8 cellular contexts compared by ENCODE assay signal in genomic region chr11:117819096-117820040, GRCh38. TPM values are rescaled to one million over a fixed set of nuclear protein-coding genes. Genes with fewer than 3 reads are reported as not detected.
DNase-seq lines count a peak whose midpoint lies in the region; ATAC-seq and TF ChIP-seq lines count a peak whose summit lies in the region.

No MANE protein-coding gene starts in this region.

- no peaks in the 10 kb centered on the region for H3K9me3 ChIP-seq in OCI-LY7 (ENCODE audit: low read length)
- no peaks in the 10 kb centered on the region for H3K9me3 ChIP-seq in colonic mucosa
- H3K9me3 ChIP-seq in CD8-positive, alpha-beta T cell (ENCODE audit: low read length), result no peaks in the 10 kb centered on the region
- no peaks in the 10 kb centered on the region for H3K9me3 ChIP-seq in CD4-positive, alpha-beta T cell (ENCODE audit: control insufficient read depth, low read length)

- H4K20me1 ChIP-seq in OCI-LY7 (ENCODE audit: insufficient read depth, low read length), result no peaks in the 10 kb centered on the region; the same call in 1 of the 2 replicates

- no peak overlapping the region for H3K27ac Mint-ChIP-seq in CD8-positive, alpha-beta T cell
- no peak overlapping the region for H3K27ac Mint-ChIP-seq in CD4-positive, alpha-beta T cell

- H3K4me3 ChIP-seq in OCI-LY7 (ENCODE audit: low read depth, low read length, poor library complexity, severe bottlenecking) (no peak overlapping the region), colonic mucosa (no peak overlapping the region), mesendoderm (ENCODE audit: low read length) (no peak overlapping the region)
- H3K4me3 ChIP-seq in CD8-positive, alpha-beta T cell (ENCODE audit: low read depth, low read length), result no peak overlapping the region

- H3K36me3 ChIP-seq in OCI-LY7 (ENCODE audit: insufficient read depth, low read length), result no peaks in the 10 kb centered on the region
- no peaks in the 10 kb centered on the region for H3K36me3 ChIP-seq in colonic mucosa
- H3K36me3 ChIP-seq in mesendoderm (ENCODE audit: control insufficient read depth, insufficient read depth, low read length), result no peaks in the 10 kb centered on the region
- no peaks in the 10 kb centered on the region for H3K36me3 ChIP-seq in CD8-positive, alpha-beta T cell (ENCODE audit: insufficient read depth, low read length)

- H2BK15ac ChIP-seq in mesendoderm (replicated peaks; ENCODE audit: low read depth), result no peak overlapping the region

- H3K27me3 Mint-ChIP-seq in CD8-positive, alpha-beta T cell (ENCODE audit: low read depth), result no peaks in the 10 kb centered on the region
- no peaks in the 10 kb centered on the region for H3K27me3 Mint-ChIP-seq in CD4-positive, alpha-beta T cell

- H3K4me1 Mint-ChIP-seq in CD8-positive, alpha-beta T cell (ENCODE audit: low read depth), result peaks cover 66% of the 10 kb centered on the region
- H3K4me1 Mint-ChIP-seq in CD4-positive, alpha-beta T cell (ENCODE audit: low read depth), result peaks cover 56% of the 10 kb centered on the region

- WGBS in mesendoderm (ENCODE audit: extremely low coverage, insufficient coverage, low lambda C conversion rate), result no CpG with 5 or more reads among the region's 10 CpGs

- no TSS peak for BruUV-seq in OCI-LY7 (replicated peaks; lab: Mats Ljungman, UMichigan)

- no peak overlapping the region for H2BK5ac ChIP-seq in mesendoderm (ENCODE audit: low read length)

- H3K79me1 ChIP-seq in mesendoderm (ENCODE audit: low read length), result no peaks in the 10 kb centered on the region

- H3K79me2 ChIP-seq in OCI-LY7 (ENCODE audit: insufficient read depth, low read depth, low read length) (no peaks in the 10 kb centered on the region), mesendoderm (ENCODE audit: control insufficient read depth, insufficient read depth, low read length) (no peaks in the 10 kb centered on the region)

- H3K27ac ChIP-seq in OCI-LY7 (ENCODE audit: low read depth, low read length, poor library complexity, severe bottlenecking), result no peak overlapping the region
- H3K27ac ChIP-seq in colonic mucosa, result no peak overlapping the region
- no peak overlapping the region for H3K27ac ChIP-seq in mesendoderm (ENCODE audit: low read depth, low read length)
- no peak overlapping the region for H3K27ac ChIP-seq in CD8-positive, alpha-beta T cell (ENCODE audit: low read depth, low read length)
- H3K27ac ChIP-seq in CD4-positive, alpha-beta T cell (ENCODE audit: low read depth, low read length), result no peak overlapping the region

- H2BK120ac ChIP-seq in mesendoderm (ENCODE audit: low read depth, low read length), result no peak overlapping the region

- H2AFZ ChIP-seq in OCI-LY7 (ENCODE audit: low read length), result no peak overlapping the region

- intact Hi-C loops in OCI-LY7 (cut with micrococcal nuclease; ENCODE audit: unreplicated experiment) (loop anchor here (1.0 to 10.0 kb wide), 3 partner anchors 125 to 355 kb away; partner anchors contain the start of gene SCN2B), colonic mucosa (cut with DNase I) (loop anchor here (5.0 kb wide), 2 partner anchors 128 to 233 kb away; no protein-coding TSS in a partner anchor)
- intact Hi-C loops in CD8-positive, alpha-beta T cell (cut with DNase I, micrococcal nuclease), result loop anchor here in 1 of 2 experiments (5.0 kb wide), 1 partner anchor 392 kb away; no protein-coding TSS in a partner anchor
- intact Hi-C loops in CD4-positive, alpha-beta T cell (cut with DNase I, micrococcal nuclease), result loop anchor here in 1 of 2 experiments (5.0 to 10.0 kb wide), 3 partner anchors 133 to 395 kb away; partner anchors contain the start of gene IL10RA

- no peaks in the 10 kb centered on the region for H3K9me3 Mint-ChIP-seq in CD8-positive, alpha-beta T cell
- no peaks in the 10 kb centered on the region for H3K9me3 Mint-ChIP-seq in CD4-positive, alpha-beta T cell

- TF ChIP-seq CTCF in OCI-LY7 (conservative IDR thresholded peaks at IDR 0.05; ENCODE audit: low read length) (peak; percentile 70), colonic mucosa (IDR thresholded peaks at IDR 0.05) (peak; percentile 49)
- TF ChIP-seq CTCF in CD8-positive, alpha-beta T cell (IDR thresholded peaks at IDR 0.05), result no peak
- no peak for TF ChIP-seq CTCF in CD4-positive, alpha-beta T cell (IDR thresholded peaks at IDR 0.05)

- peaks cover 3% of the 10 kb centered on the region for H3K36me3 Mint-ChIP-seq in CD8-positive, alpha-beta T cell
- no peaks in the 10 kb centered on the region for H3K36me3 Mint-ChIP-seq in CD4-positive, alpha-beta T cell (ENCODE audit: low read depth)

- POLR2A ChIA-PET in OCI-LY7 (lab: Charles Lee), result no interaction called here
- POLR2A ChIA-PET in CD8-positive, alpha-beta T cell (lab: Charles Lee), result interaction anchor here (1.2 to 2.7 kb wide), 2 partner anchors 11 to 12 kb away, joined by 3 to 20 read pairs; no protein-coding TSS in a partner anchor
- POLR2A ChIA-PET in CD4-positive, alpha-beta T cell (lab: Charles Lee), result interaction anchor here (2.3 kb wide), 1 partner anchor 11 kb away, joined by 15 read pairs; no protein-coding TSS in a partner anchor

- DNase-seq in DMS153 treated with DMSO at 0.1 percent for 48 hours (lab: John Stamatoyannopoulos, UW; ENCODE audit: unreplicated experiment) (peak; percentile 75), HT1080 (ENCODE audit: low read depth) (peak; percentile 79), OCI-LY7 (ENCODE audit: low spot score) (peak; percentile 35), colonic mucosa (peak; percentile 84), mesendoderm (peak; percentile 94)
- no peak for DNase-seq in CD8-positive, alpha-beta T cell
- no peak for DNase-seq in CD4-positive, alpha-beta T cell

- no peak overlapping the region for H3K9ac ChIP-seq in colonic mucosa (ENCODE audit: low read depth in 2 of 2, low read length in 2 of 2)
- H3K9ac ChIP-seq in mesendoderm (ENCODE audit: low read length), result no peak overlapping the region

- no peak overlapping the region for H3K4me3 Mint-ChIP-seq in CD8-positive, alpha-beta T cell
- no peak overlapping the region for H3K4me3 Mint-ChIP-seq in CD4-positive, alpha-beta T cell

- H3K56ac ChIP-seq in mesendoderm (ENCODE audit: low read length), result peak overlapping the region; percentile 12

- CTCF ChIA-PET in OCI-LY7 (lab: Charles Lee; ENCODE audit: unreplicated experiment), result interaction anchor here (1.1 to 2.4 kb wide), 2 partner anchors 12 to 133 kb away, joined by 5 to 11 read pairs; no protein-coding TSS in a partner anchor
- CTCF ChIA-PET in CD8-positive, alpha-beta T cell (lab: Charles Lee), result interaction anchor here (0.8 to 12.9 kb wide), 13 partner anchors 8 to 393 kb away, joined by 3 to 431 read pairs (median 14); partner anchors contain the start of genes DSCAML1 and TMPRSS13
- CTCF ChIA-PET in CD4-positive, alpha-beta T cell (lab: Charles Lee), result interaction anchor here (0.7 to 4.4 kb wide), 3 partner anchors 13 to 393 kb away, joined by 3 to 98 read pairs (median 3); no protein-coding TSS in a partner anchor

- no peak overlapping the region for H3K4ac ChIP-seq in mesendoderm (ENCODE audit: low read depth, low read length)

- no peak overlapping the region for H2AK5ac ChIP-seq in mesendoderm (ENCODE audit: low read length)

- H3K23ac ChIP-seq in mesendoderm (ENCODE audit: low read length), result no peak overlapping the region

- H3K27me3 ChIP-seq in colonic mucosa (no peaks in the 10 kb centered on the region), mesendoderm (ENCODE audit: insufficient read depth, low read length, poor library complexity) (no peaks in the 10 kb centered on the region)
- no peaks in the 10 kb centered on the region for H3K27me3 ChIP-seq in CD8-positive, alpha-beta T cell (ENCODE audit: insufficient read depth, low read length)
- no peaks in the 10 kb centered on the region for H3K27me3 ChIP-seq in CD4-positive, alpha-beta T cell (ENCODE audit: control insufficient read depth, insufficient read depth, low read length)

- H3K18ac ChIP-seq in mesendoderm (ENCODE audit: low read length), result no peak overlapping the region

- H3K9me2 ChIP-seq in OCI-LY7 (ENCODE audit: insufficient read depth, low read length), result no peaks in the 10 kb centered on the region

- no peak for ATAC-seq in CD8-positive, alpha-beta T cell
- ATAC-seq in GM19395 (IDR thresholded peaks at IDR 0.05; ENCODE audit: unreplicated experiment), result no peak
- no peak for ATAC-seq in CD4-positive, alpha-beta T cell (ENCODE audit: poor library complexity)

- H3K4me1 ChIP-seq in OCI-LY7 (ENCODE audit: insufficient read depth, low read length, poor library complexity, severe bottlenecking), result peaks cover 15% of the 10 kb centered on the region
- H3K4me1 ChIP-seq in colonic mucosa, result peaks cover 17% of the 10 kb centered on the region
- peaks cover 29% of the 10 kb centered on the region for H3K4me1 ChIP-seq in mesendoderm (ENCODE audit: control insufficient read depth, low read depth, low read length)
- H3K4me1 ChIP-seq in CD8-positive, alpha-beta T cell (ENCODE audit: insufficient read depth, low read length), result peaks cover 75% of the 10 kb centered on the region

- H3K4me2 ChIP-seq in OCI-LY7 (ENCODE audit: low read length) (no peak overlapping the region), mesendoderm (ENCODE audit: low read length) (no peak overlapping the region)

- H4K5ac ChIP-seq in mesendoderm (ENCODE audit: low read length), result no peak overlapping the region

- no peak overlapping the region for H4K8ac ChIP-seq in mesendoderm (ENCODE audit: low read depth, low read length)

RNA-seq across cellular contexts. Expression of gene FXYD2, which starts 5.2 kb away (rescaled TPM):
- not detected in 2 replicates for total RNA-seq in HT1080 (2014; rRNA removed; shearing (Covaris generic))
- not detected in 2 replicates for polyA plus RNA-seq in HT1080 (2015; cell fraction: cytosol; rRNA removed)
- polyA plus RNA-seq in HT1080 (2015; cell fraction: nucleus; rRNA removed), result not detected in 2 replicates
- not detected in 2 replicates for total RNA-seq in OCI-LY7 (2014; rRNA removed; shearing (Covaris generic))
- not detected in 2 replicates for total RNA-seq in OCI-LY7 (2022)
- 1 to 10 TPM in 1 of 2 donors, under 1 TPM in 1; 0.98 to 1.5 TPM for total RNA-seq in colonic mucosa
- polyA plus RNA-seq in mesendoderm (2013, experiment 1 of 2), result 0.95 TPM
- 1.1 TPM for polyA plus RNA-seq in mesendoderm (2013, experiment 2 of 2)
- total RNA-seq in CD8-positive, alpha-beta T cell, result 1 to 10 TPM; 9.1 to 9.6 TPM
- total RNA-seq in CD4-positive, alpha-beta T cell, result 1 to 10 TPM; 1.7 to 2.1 TPM

RNA-seq across cellular contexts. Expression of gene DSCAML1, which starts 22.4 kb away (rescaled TPM):
- total RNA-seq in HT1080 (2014; rRNA removed; shearing (Covaris generic)), result not detected in 2 replicates
- polyA plus RNA-seq in HT1080 (2015; cell fraction: cytosol; rRNA removed), result not detected in 2 replicates
- polyA plus RNA-seq in HT1080 (2015; cell fraction: nucleus; rRNA removed), result not detected in 2 replicates
- total RNA-seq in OCI-LY7 (2014; rRNA removed; shearing (Covaris generic)), result not detected in 2 replicates
- total RNA-seq in OCI-LY7 (2022) (not detected in 2 replicates), colonic mucosa (1 to 10 TPM; 1.2 to 4.3 TPM)
- 0.06 TPM for polyA plus RNA-seq in mesendoderm (2013, experiment 1 of 2)
- polyA plus RNA-seq in mesendoderm (2013, experiment 2 of 2), result 0.11 TPM
- 1 to 10 TPM; 1.3 to 1.8 TPM for total RNA-seq in CD8-positive, alpha-beta T cell
- total RNA-seq in CD4-positive, alpha-beta T cell, result under 1 TPM; 0.22 to 0.61 TPM

RNA-seq across cellular contexts. Expression of gene FXYD6, which starts 57.1 kb away (rescaled TPM):
- total RNA-seq in HT1080 (2014; rRNA removed; shearing (Covaris generic)), result 0.87 and 1.1 TPM in 2 replicates
- 0.14 and 0.34 TPM in 2 replicates for polyA plus RNA-seq in HT1080 (2015; cell fraction: cytosol; rRNA removed)
- 0.08 TPM in 1 of 2 replicates, not detected in the other for polyA plus RNA-seq in HT1080 (2015; cell fraction: nucleus; rRNA removed)
- total RNA-seq in OCI-LY7 (2014; rRNA removed; shearing (Covaris generic)), result not detected in 2 replicates
- total RNA-seq in OCI-LY7 (2022) (not detected in 2 replicates), colonic mucosa (10 to 100 TPM in 1 of 2 donors, 1 to 10 TPM in 1; 6.4 to 29.8 TPM)
- 14.1 TPM for polyA plus RNA-seq in mesendoderm (2013, experiment 1 of 2)
- 14.4 TPM for polyA plus RNA-seq in mesendoderm (2013, experiment 2 of 2)
- total RNA-seq in CD8-positive, alpha-beta T cell, result not detected
- not detected for total RNA-seq in CD4-positive, alpha-beta T cell

Comparison
In these comparisons a context has a peak if more than half of its experiments do, and no peak if none do; other contexts are left out.
1. DNase-seq: peak in DMS153 treated with DMSO at 0.1 percent for 48 hours (single experiment), HT1080 (single experiment), OCI-LY7 (single experiment), colonic mucosa (single experiment) and mesendoderm (single experiment); none in CD8-positive, alpha-beta T cell (0 of 7) and CD4-positive, alpha-beta T cell (0 of 10).
2. CTCF ChIP-seq: peak in OCI-LY7 (single experiment) and colonic mucosa (single experiment); none in CD8-positive, alpha-beta T cell (single experiment) and CD4-positive, alpha-beta T cell (single experiment).